8 cellular contexts compared by ENCODE assay signal in the genomic region with DNA sequence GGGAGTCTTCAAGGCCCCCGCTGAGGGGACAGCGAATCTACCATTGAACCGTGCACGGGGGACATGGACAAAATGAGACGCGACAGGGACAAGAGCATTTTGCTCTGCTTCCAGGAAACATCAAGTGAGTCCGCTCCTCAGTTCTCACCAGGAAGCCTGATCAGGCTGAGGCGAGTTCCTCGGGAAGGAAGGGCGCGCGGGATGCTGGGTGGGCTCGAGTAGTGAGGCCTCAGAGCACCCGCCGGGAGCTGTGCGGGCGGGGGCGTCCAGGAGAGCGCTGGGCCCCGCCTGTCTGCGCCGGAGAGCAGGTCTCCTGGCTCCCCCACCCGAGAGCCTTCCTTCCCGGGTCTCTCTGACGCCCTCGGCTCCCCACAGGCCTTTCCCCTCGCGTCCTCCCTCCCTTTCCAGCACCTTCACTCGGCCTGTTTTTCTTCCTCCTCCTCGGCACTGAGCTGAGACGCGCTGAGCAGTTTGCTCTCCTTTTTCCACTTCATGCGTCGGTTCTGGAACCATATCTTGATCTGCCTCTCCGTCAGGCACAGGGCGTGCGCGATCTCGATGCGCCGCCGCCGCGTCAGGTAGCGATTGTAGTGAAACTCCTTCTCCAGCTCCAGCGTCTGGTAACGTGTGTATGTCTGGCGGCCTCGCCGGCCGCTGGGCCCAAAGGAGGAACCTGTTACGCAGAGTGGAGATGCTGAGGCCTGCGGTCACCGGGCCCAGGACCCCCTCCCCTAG. TPM values are rescaled to one million over a fixed set of nuclear protein-coding genes. Genes with fewer than 3 reads are reported as not detected.
DNase-seq lines count a peak whose midpoint lies in the region; ATAC-seq and TF ChIP-seq lines count a peak whose summit lies in the region.

No MANE protein-coding gene starts in this region.

- no peaks in the 10 kb centered on the region for H3K9me3 ChIP-seq in CD4-positive, alpha-beta T cell (ENCODE audit: control insufficient read depth, low read length)

- H3K36me3 Mint-ChIP-seq in CD4-positive, alpha-beta T cell (ENCODE audit: low read depth) = no peaks in the 10 kb centered on the region
- H3K36me3 Mint-ChIP-seq in brain (no peaks in the 10 kb centered on the region), natural killer cell (no peaks in the 10 kb centered on the region)

- DNase-seq in CD4-positive, alpha-beta T cell = peak in 3 of 10 experiments; percentile 27 to 45 (median 35)
- peak; percentile 75 for DNase-seq in NCI-H69 (lab: John Stamatoyannopoulos, UW)
- DNase-seq in natural killer cell = no peak
- no peak for DNase-seq in NCI-H1105 (lab: John Stamatoyannopoulos, UW)
- no peak for DNase-seq in epidermal melanocyte (ENCODE audit: insufficient read length, low spot score)
- DNase-seq in HPDE6-E6E7 (ENCODE audit: extremely low spot score) = no peak

- H3K4me3 Mint-ChIP-seq in CD4-positive, alpha-beta T cell = peak overlapping the region; percentile 69
- H3K4me3 Mint-ChIP-seq in brain = peak overlapping the region in 3 of 5 experiments; percentile 77 to 93 (median 90)
- peak overlapping the region; percentile 89 for H3K4me3 Mint-ChIP-seq in natural killer cell

- H3K27me3 Mint-ChIP-seq in CD4-positive, alpha-beta T cell = peaks cover 98% of the 10 kb centered on the region
- H3K27me3 Mint-ChIP-seq in brain (no peaks in the 10 kb centered on the region), natural killer cell (ENCODE audit: low read depth in 2 of 2) (peaks cover 85 to 89% of the 10 kb centered on the region in 2 donors)

- TF ChIP-seq POLR2A in GM18505 (IDR thresholded peaks at IDR 0.05; ENCODE audit: borderline replicate concordance, extremely low read depth, insufficient read depth, insufficient read length) = no peak

- TF ChIP-seq CTCF in CD4-positive, alpha-beta T cell (IDR thresholded peaks at IDR 0.05) = no peak
- no peak for TF ChIP-seq CTCF in brain (conservative IDR thresholded peaks at IDR 0.05)
- no peak for TF ChIP-seq CTCF in natural killer cell (IDR thresholded peaks at IDR 0.05)

- intact Hi-C loops in CD4-positive, alpha-beta T cell (cut with DNase I, micrococcal nuclease) = no loop called here
- intact Hi-C loops in natural killer cell (cut with micrococcal nuclease) = loop anchor here (2.0 kb wide), 1 partner anchor 17 kb away; no protein-coding TSS in a partner anchor

- peak; percentile 48 for ATAC-seq in CD4-positive, alpha-beta T cell (ENCODE audit: poor library complexity)
- ATAC-seq in natural killer cell = no peak
- ATAC-seq in GM18505 (IDR thresholded peaks at IDR 0.05; ENCODE audit: unreplicated experiment) = no peak

- no peaks in the 10 kb centered on the region for H3K9me3 Mint-ChIP-seq in CD4-positive, alpha-beta T cell
- H3K9me3 Mint-ChIP-seq in brain = peaks cover 0 to 3% (median 0%) of the 10 kb centered on the region in 5 experiments
- H3K9me3 Mint-ChIP-seq in natural killer cell = no peaks in the 10 kb centered on the region

- no peak overlapping the region for H3K27ac Mint-ChIP-seq in CD4-positive, alpha-beta T cell
- H3K27ac Mint-ChIP-seq in brain = peak overlapping the region in 2 of 5 experiments; percentile 44 to 97
- H3K27ac Mint-ChIP-seq in natural killer cell = peak overlapping the region in 1 of 2 donors; percentile 12

- POLR2A ChIA-PET in CD4-positive, alpha-beta T cell (lab: Charles Lee) = interaction anchor here (1.0 kb wide), 1 partner anchor 12 kb away, joined by 3 read pairs; no protein-coding TSS in a partner anchor

- H3K4me1 Mint-ChIP-seq in CD4-positive, alpha-beta T cell (ENCODE audit: low read depth) = peaks cover 47% of the 10 kb centered on the region
- H3K4me1 Mint-ChIP-seq in brain = peaks cover 14% of the 10 kb centered on the region
- H3K4me1 Mint-ChIP-seq in natural killer cell = peaks cover 45 to 49% of the 10 kb centered on the region in 2 donors

- peaks cover 95% of the 10 kb centered on the region for H3K27me3 ChIP-seq in CD4-positive, alpha-beta T cell (ENCODE audit: control insufficient read depth, insufficient read depth, low read length)

- H3K27ac ChIP-seq in CD4-positive, alpha-beta T cell (ENCODE audit: low read depth, low read length) = no peak overlapping the region

- CTCF ChIA-PET in CD4-positive, alpha-beta T cell (lab: Charles Lee) = interaction anchor here (0.9 to 5.0 kb wide), 4 partner anchors 22 to 260 kb away, joined by 3 to 24 read pairs (median 4); no protein-coding TSS in a partner anchor

RNA-seq across cellular contexts. Expression of a gene that starts 2.6 kb away (rescaled TPM):
- total RNA-seq in CD4-positive, alpha-beta T cell = not detected
- 234 TPM for polyA plus RNA-seq in brain (ENCODE audit: insufficient read depth, low read depth, low replicate concordance)
- not detected for total RNA-seq in natural killer cell

RNA-seq across cellular contexts. Expression of a gene that starts 6.1 kb away (rescaled TPM):
- under 1 TPM; 0.25 to 0.36 TPM for total RNA-seq in CD4-positive, alpha-beta T cell
- 41.6 TPM for polyA plus RNA-seq in brain (ENCODE audit: insufficient read depth, low read depth, low replicate concordance)
- total RNA-seq in natural killer cell = 10 to 100 TPM in 2 of 3 donors, 1 to 10 TPM in 1; 7.9 to 15.6 (median 15.3) TPM

RNA-seq across cellular contexts. Expression of a gene that starts 8.6 kb away (rescaled TPM):
- total RNA-seq in CD4-positive, alpha-beta T cell = not detected
- polyA plus RNA-seq in brain (ENCODE audit: insufficient read depth, low read depth, low replicate concordance) = 31.9 TPM
- total RNA-seq in natural killer cell = not detected

RNA-seq across cellular contexts. Expression of a gene that starts 14.7 kb away (rescaled TPM):
- total RNA-seq in CD4-positive, alpha-beta T cell = not detected
- 37.1 TPM for polyA plus RNA-seq in brain (ENCODE audit: insufficient read depth, low read depth, low replicate concordance)
- 1 to 10 TPM in 1 of 3 donors, under 1 TPM in 2; 0.45 to 1.4 (median 0.97) TPM for total RNA-seq in natural killer cell

RNA-seq across cellular contexts. Expression of a gene that starts 18.0 kb away (rescaled TPM):
- total RNA-seq in CD4-positive, alpha-beta T cell = under 1 TPM; 0.16 to 0.17 TPM
- polyA plus RNA-seq in brain (ENCODE audit: insufficient read depth, low read depth, low replicate concordance) = 30.3 TPM
- 1 to 10 TPM; 3.5 to 6.7 (median 5.7) TPM for total RNA-seq in natural killer cell

Comparison
In these comparisons a context has a peak if more than half of its experiments do, and no peak if none do; other contexts are left out.
1. RNA of a gene that starts 6.1 kb away (total RNA-seq): 7.9 to 15.6 TPM in natural killer cell; 0.25 to 0.36 TPM in CD4-positive, alpha-beta T cell; every median in the first group is over 4 times any median in the second.
2. Peak in every context shown above with its lines, with median percentiles within 50 percentile points of each other: H3K4me3 Mint-ChIP-seq.